ENCODE assay signal across 1 cellular context in the genomic region with DNA sequence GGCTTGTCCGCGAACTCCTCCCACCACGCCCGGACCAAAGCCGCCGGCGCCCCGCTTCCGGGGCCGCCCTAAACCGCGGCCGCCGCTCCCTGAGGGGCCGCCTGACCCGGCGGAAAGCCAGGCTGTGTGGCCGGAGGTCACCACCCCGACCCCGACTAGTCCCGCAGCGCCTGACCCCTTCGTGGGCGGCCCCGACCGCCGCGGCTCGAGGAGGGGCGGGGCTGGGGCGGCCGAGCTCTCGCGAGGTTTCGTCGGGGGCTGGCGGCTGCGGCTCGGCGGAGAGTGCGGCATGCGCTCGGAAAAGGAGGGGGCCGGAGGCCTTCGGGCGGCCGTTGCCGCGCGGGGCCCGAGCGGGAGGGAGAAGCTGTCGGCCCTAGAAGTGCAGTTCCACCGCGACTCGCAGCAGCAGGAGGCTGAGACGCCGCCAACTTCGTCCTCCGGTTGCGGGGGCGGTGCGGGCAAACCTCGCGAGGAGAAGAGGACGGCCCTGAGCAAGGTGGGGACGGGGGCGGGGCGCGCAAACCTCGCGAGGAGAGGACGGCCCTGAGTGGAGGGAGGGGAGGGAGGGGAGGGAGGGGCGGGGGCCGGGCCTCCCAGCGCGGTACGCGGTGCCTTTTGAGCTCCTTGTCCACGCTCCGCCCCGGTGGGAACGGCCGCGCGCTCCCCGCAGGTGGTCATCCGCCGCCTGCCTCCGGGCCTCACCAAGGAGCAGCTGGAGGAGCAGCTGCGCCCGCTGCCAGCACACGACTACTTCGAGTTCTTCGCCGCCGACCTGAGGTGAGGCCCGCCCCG.
TF ChIP-seq lines count a peak whose summit lies in the region.

A gene with protein sequence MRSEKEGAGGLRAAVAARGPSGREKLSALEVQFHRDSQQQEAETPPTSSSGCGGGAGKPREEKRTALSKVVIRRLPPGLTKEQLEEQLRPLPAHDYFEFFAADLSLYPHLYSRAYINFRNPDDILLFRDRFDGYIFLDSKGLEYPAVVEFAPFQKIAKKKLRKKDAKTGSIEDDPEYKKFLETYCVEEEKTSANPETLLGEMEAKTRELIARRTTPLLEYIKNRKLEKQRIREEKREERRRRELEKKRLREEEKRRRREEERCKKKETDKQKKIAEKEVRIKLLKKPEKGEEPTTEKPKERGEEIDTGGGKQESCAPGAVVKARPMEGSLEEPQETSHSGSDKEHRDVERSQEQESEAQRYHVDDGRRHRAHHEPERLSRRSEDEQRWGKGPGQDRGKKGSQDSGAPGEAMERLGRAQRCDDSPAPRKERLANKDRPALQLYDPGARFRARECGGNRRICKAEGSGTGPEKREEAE (plus strand): TSS at position 251 of the 792 bp plus-strand sequence. CDS start 39 bp downstream, at position 290.

TF ChIP-seq in K562, 482 proteins besides CTCF, POLR2A, EP300 and RAD21 (continued from another document and continues in another):
- TF ChIP-seq, protein P1, sequence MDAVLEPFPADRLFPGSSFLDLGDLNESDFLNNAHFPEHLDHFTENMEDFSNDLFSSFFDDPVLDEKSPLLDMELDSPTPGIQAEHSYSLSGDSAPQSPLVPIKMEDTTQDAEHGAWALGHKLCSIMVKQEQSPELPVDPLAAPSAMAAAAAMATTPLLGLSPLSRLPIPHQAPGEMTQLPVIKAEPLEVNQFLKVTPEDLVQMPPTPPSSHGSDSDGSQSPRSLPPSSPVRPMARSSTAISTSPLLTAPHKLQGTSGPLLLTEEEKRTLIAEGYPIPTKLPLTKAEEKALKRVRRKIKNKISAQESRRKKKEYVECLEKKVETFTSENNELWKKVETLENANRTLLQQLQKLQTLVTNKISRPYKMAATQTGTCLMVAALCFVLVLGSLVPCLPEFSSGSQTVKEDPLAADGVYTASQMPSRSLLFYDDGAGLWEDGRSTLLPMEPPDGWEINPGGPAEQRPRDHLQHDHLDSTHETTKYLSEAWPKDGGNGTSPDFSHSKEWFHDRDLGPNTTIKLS (IDR thresholded peaks at IDR 0.05; ENCODE audit: borderline replicate concordance, low read depth), result peak; percentile 84
- TF ChIP-seq ZNF311 (CRISPR knock-in tag; IDR thresholded peaks at IDR 0.05) (no peak), CBX2 (IDR thresholded peaks at IDR 0.05; ENCODE audit: insufficient read depth, low read length, poor library complexity, severe bottlenecking) (no peak), HDAC8 (tag; IDR thresholded peaks at IDR 0.05) (no peak), ZNF146 (CRISPR knock-in tag; IDR thresholded peaks at IDR 0.05; ENCODE audit: unreplicated experiment) (no peak), PRPF4 (IDR thresholded peaks at IDR 0.05; ENCODE audit: insufficient read depth, low read depth, low read length, poor library complexity, severe bottlenecking) (peak; percentile 75), TRIM28 (IDR thresholded peaks at IDR 0.05) (no peak), ZNF699 (CRISPR knock-in tag; IDR thresholded peaks at IDR 0.05; ENCODE audit: insufficient replicate concordance) (no peak), PHF21A (IDR thresholded peaks at IDR 0.05; ENCODE audit: borderline replicate concordance, low read depth) (no peak), TCFL5 (CRISPR knock-in tag; conservative IDR thresholded peaks at IDR 0.05) (no peak), SETDB1 (IDR thresholded peaks at IDR 0.05; ENCODE audit: low read length) (no peak), NUFIP1 (IDR thresholded peaks at IDR 0.05; ENCODE audit: partially characterized antibody) (no peak), ZNF197 (CRISPR knock-in tag; IDR thresholded peaks at IDR 0.05; ENCODE audit: low read depth) (no peak), SNIP1 (IDR thresholded peaks at IDR 0.05; ENCODE audit: low read depth) (no peak), RFX5 (IDR thresholded peaks at IDR 0.05; ENCODE audit: low read depth, low read length) (no peak), CHD2 (IDR thresholded peaks at IDR 0.05; ENCODE audit: low read depth, low read length) (peak; percentile 89), ZNF444 (CRISPR knock-in tag; IDR thresholded peaks at IDR 0.05) (0 out of 2 replicates have a peak, but pooled peaks have one; percentile 37), BACH1 (tag; IDR thresholded peaks at IDR 0.05) (no peak), ZNF121 (CRISPR knock-in tag; conservative IDR thresholded peaks at IDR 0.05) (no peak; the same call in 1 of the 2 replicates), ZNF696 (CRISPR knock-in tag; conservative IDR thresholded peaks at IDR 0.05) (no peak), SMAD4 (CRISPR knock-in tag; conservative IDR thresholded peaks at IDR 0.05) (peak; percentile 93), GATA2 (CRISPR knock-in tag; IDR thresholded peaks at IDR 0.05) (no peak), BCL6 (CRISPR knock-in tag; IDR thresholded peaks at IDR 0.05) (no peak), ARHGAP35 (IDR thresholded peaks at IDR 0.05; ENCODE audit: partially characterized antibody) (peak; percentile 90), ZNF175 (CRISPR knock-in tag; IDR thresholded peaks at IDR 0.05; ENCODE audit: low read depth) (no peak), TCF7 (IDR thresholded peaks at IDR 0.05; ENCODE audit: borderline replicate concordance) (peak; percentile 74; the same call in 1 of the 2 replicates), PRMT5 (CRISPR knock-in tag; IDR thresholded peaks at IDR 0.05) (no peak), MTA1 (IDR thresholded peaks at IDR 0.05; ENCODE audit: borderline replicate concordance) (no peak), HDAC3 (IDR thresholded peaks at IDR 0.05; ENCODE audit: borderline replicate concordance, partially characterized antibody) (no peak), STAG1 (CRISPR knock-in tag; IDR thresholded peaks at IDR 0.05; ENCODE audit: borderline replicate concordance) (no peak), SLC30A9 (CRISPR knock-in tag; IDR thresholded peaks at IDR 0.05) (no peak; the same call in 1 of the 2 replicates), HMG20B (CRISPR knock-in tag; IDR thresholded peaks at IDR 0.05) (no peak), ZNF717 (CRISPR knock-in tag; IDR thresholded peaks at IDR 0.05) (no peak), JUND (IDR thresholded peaks at IDR 0.05; ENCODE audit: borderline replicate concordance, low read depth, low read length) (peak; percentile 55), JUND (tag; IDR thresholded peaks at IDR 0.05; ENCODE audit: borderline replicate concordance, low read depth, low read length) (no peak), ZFP1 (CRISPR knock-in tag; IDR thresholded peaks at IDR 0.05) (no peak)
- TF ChIP-seq, protein P2, sequence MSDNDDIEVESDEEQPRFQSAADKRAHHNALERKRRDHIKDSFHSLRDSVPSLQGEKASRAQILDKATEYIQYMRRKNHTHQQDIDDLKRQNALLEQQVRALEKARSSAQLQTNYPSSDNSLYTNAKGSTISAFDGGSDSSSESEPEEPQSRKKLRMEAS (CRISPR knock-in tag; IDR thresholded peaks at IDR 0.05), result peak; percentile 85
- TF ChIP-seq, protein P3, sequence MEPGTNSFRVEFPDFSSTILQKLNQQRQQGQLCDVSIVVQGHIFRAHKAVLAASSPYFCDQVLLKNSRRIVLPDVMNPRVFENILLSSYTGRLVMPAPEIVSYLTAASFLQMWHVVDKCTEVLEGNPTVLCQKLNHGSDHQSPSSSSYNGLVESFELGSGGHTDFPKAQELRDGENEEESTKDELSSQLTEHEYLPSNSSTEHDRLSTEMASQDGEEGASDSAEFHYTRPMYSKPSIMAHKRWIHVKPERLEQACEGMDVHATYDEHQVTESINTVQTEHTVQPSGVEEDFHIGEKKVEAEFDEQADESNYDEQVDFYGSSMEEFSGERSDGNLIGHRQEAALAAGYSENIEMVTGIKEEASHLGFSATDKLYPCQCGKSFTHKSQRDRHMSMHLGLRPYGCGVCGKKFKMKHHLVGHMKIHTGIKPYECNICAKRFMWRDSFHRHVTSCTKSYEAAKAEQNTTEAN (CRISPR knock-in tag; IDR thresholded peaks at IDR 0.05), result no peak
- TF ChIP-seq, protein P4, sequence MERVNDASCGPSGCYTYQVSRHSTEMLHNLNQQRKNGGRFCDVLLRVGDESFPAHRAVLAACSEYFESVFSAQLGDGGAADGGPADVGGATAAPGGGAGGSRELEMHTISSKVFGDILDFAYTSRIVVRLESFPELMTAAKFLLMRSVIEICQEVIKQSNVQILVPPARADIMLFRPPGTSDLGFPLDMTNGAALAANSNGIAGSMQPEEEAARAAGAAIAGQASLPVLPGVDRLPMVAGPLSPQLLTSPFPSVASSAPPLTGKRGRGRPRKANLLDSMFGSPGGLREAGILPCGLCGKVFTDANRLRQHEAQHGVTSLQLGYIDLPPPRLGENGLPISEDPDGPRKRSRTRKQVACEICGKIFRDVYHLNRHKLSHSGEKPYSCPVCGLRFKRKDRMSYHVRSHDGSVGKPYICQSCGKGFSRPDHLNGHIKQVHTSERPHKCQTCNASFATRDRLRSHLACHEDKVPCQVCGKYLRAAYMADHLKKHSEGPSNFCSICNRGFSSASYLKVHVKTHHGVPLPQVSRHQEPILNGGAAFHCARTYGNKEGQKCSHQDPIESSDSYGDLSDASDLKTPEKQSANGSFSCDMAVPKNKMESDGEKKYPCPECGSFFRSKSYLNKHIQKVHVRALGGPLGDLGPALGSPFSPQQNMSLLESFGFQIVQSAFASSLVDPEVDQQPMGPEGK (CRISPR knock-in tag; IDR thresholded peaks at IDR 0.05; ENCODE audit: borderline replicate concordance), result no peak
- TF ChIP-seq, protein P5, sequence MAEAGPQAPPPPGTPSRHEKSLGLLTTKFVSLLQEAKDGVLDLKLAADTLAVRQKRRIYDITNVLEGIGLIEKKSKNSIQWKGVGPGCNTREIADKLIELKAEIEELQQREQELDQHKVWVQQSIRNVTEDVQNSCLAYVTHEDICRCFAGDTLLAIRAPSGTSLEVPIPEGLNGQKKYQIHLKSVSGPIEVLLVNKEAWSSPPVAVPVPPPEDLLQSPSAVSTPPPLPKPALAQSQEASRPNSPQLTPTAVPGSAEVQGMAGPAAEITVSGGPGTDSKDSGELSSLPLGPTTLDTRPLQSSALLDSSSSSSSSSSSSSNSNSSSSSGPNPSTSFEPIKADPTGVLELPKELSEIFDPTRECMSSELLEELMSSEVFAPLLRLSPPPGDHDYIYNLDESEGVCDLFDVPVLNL (CRISPR knock-in tag; IDR thresholded peaks at IDR 0.05; ENCODE audit: low read depth), result no peak
- TF ChIP-seq, protein P6, sequence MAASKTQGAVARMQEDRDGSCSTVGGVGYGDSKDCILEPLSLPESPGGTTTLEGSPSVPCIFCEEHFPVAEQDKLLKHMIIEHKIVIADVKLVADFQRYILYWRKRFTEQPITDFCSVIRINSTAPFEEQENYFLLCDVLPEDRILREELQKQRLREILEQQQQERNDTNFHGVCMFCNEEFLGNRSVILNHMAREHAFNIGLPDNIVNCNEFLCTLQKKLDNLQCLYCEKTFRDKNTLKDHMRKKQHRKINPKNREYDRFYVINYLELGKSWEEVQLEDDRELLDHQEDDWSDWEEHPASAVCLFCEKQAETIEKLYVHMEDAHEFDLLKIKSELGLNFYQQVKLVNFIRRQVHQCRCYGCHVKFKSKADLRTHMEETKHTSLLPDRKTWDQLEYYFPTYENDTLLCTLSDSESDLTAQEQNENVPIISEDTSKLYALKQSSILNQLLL (CRISPR knock-in tag; IDR thresholded peaks at IDR 0.05; ENCODE audit: borderline replicate concordance), result no peak
- TF ChIP-seq, protein P7, sequence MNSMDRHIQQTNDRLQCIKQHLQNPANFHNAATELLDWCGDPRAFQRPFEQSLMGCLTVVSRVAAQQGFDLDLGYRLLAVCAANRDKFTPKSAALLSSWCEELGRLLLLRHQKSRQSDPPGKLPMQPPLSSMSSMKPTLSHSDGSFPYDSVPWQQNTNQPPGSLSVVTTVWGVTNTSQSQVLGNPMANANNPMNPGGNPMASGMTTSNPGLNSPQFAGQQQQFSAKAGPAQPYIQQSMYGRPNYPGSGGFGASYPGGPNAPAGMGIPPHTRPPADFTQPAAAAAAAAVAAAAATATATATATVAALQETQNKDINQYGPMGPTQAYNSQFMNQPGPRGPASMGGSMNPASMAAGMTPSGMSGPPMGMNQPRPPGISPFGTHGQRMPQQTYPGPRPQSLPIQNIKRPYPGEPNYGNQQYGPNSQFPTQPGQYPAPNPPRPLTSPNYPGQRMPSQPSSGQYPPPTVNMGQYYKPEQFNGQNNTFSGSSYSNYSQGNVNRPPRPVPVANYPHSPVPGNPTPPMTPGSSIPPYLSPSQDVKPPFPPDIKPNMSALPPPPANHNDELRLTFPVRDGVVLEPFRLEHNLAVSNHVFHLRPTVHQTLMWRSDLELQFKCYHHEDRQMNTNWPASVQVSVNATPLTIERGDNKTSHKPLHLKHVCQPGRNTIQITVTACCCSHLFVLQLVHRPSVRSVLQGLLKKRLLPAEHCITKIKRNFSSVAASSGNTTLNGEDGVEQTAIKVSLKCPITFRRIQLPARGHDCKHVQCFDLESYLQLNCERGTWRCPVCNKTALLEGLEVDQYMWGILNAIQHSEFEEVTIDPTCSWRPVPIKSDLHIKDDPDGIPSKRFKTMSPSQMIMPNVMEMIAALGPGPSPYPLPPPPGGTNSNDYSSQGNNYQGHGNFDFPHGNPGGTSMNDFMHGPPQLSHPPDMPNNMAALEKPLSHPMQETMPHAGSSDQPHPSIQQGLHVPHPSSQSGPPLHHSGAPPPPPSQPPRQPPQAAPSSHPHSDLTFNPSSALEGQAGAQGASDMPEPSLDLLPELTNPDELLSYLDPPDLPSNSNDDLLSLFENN (IDR thresholded peaks at IDR 0.05; ENCODE audit: low read depth in 2 of 2, low read length in 2 of 2), result no peak; a peak in 1 of 4 replicates
- TF ChIP-seq, protein P8, sequence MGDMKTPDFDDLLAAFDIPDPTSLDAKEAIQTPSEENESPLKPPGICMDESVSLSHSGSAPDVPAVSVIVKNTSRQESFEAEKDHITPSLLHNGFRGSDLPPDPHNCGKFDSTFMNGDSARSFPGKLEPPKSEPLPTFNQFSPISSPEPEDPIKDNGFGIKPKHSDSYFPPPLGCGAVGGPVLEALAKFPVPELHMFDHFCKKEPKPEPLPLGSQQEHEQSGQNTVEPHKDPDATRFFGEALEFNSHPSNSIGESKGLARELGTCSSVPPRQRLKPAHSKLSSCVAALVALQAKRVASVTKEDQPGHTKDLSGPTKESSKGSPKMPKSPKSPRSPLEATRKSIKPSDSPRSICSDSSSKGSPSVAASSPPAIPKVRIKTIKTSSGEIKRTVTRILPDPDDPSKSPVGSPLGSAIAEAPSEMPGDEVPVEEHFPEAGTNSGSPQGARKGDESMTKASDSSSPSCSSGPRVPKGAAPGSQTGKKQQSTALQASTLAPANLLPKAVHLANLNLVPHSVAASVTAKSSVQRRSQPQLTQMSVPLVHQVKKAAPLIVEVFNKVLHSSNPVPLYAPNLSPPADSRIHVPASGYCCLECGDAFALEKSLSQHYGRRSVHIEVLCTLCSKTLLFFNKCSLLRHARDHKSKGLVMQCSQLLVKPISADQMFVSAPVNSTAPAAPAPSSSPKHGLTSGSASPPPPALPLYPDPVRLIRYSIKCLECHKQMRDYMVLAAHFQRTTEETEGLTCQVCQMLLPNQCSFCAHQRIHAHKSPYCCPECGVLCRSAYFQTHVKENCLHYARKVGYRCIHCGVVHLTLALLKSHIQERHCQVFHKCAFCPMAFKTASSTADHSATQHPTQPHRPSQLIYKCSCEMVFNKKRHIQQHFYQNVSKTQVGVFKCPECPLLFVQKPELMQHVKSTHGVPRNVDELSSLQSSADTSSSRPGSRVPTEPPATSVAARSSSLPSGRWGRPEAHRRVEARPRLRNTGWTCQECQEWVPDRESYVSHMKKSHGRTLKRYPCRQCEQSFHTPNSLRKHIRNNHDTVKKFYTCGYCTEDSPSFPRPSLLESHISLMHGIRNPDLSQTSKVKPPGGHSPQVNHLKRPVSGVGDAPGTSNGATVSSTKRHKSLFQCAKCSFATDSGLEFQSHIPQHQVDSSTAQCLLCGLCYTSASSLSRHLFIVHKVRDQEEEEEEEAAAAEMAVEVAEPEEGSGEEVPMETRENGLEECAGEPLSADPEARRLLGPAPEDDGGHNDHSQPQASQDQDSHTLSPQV (IDR thresholded peaks at IDR 0.05), result no peak
